ENCODE assay signal across 1 cellular context in genomic region chr3:142912440-142913172, GRCh38.
TF ChIP-seq lines count a peak whose summit lies in the region.

No MANE protein-coding gene starts in this region.

TF ChIP-seq in SK-N-SH, 30 proteins besides CTCF, POLR2A, EP300 and RAD21 (continued from another document):
- TF ChIP-seq SIN3A (IDR thresholded peaks at IDR 0.05; ENCODE audit: borderline replicate concordance, low read depth, low read length) (no peak), NFIC (IDR thresholded peaks at IDR 0.05; ENCODE audit: borderline replicate concordance) (peak; percentile 11; the same call in 1 of the 2 replicates)
